Comparison of ENCODE assay signal across 14 cellular contexts in the genomic region with DNA sequence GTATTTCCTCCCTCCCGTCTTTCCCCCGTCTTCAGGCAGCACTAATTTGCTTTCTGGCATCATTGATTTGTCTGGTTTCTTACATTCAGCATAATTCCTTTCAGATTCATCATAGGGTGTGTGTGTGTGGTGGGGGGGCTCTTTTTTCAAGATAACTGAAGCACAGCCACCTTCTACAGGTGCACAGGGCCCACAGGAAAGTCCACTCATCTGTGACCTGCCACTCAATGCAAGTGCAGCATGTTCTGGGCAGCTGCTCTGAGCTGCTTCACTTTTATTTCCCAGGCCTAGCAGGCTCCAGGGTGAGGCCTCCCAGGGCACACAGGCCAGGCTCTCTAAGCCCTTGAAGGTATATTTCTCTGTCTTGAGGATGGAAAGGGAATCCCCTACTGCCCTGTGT. TPM values are rescaled to one million over a fixed set of nuclear protein-coding genes. Genes with fewer than 3 reads are reported as not detected.
A peak's percentile ranks its signal among the peaks of the same experiment; 100 is the strongest.
DNase-seq lines count a peak whose midpoint lies in the region; ATAC-seq and TF ChIP-seq lines count a peak whose summit lies in the region.
"Had no signal": no experiment of that assay in that cellular context is flagged by ENCODE, and none has a peak within 500 bp of the region (broad histone marks: within the 10 kb centered on the region; RNA-seq: fewer than 3 reads in every experiment).

No MANE protein-coding gene starts in this region.

- peaks cover 14 to 33% of the 10 kb centered on the region in 2 donors for H3K4me1 ChIP-seq in ascending aorta
- peaks cover 0 to 19% of the 10 kb centered on the region in 2 donors for H3K4me1 ChIP-seq in aorta (ENCODE audit: control insufficient read depth in 1 of 2, insufficient read depth in 2 of 2, low read length in 2 of 2)
- H3K4me1 ChIP-seq: BE2C had no signal

- H3K27ac ChIP-seq in ascending aorta (peak overlapping the region; percentile 84 to 85), aorta (ENCODE audit: low read depth in 1 of 2, low read length in 2 of 2) (peak overlapping the region; percentile 31 to 49)
- H3K27ac ChIP-seq: C4-2B had no signal

- intact Hi-C loops in ascending aorta (cut with DNase I) (no loop called here), aorta (cut with DNase I) (no loop called here)

- DNase-seq in ascending aorta (ENCODE audit: low spot score in 2 of 2), result peak in 1 of 2 donors; percentile 18
- peak; percentile 79 for DNase-seq in kidney tubule cell (ENCODE audit: low spot score)
- peak; percentile 54 for DNase-seq in renal cortical epithelial cell (ENCODE audit: low read depth)
- DNase-seq in aorta, result no peak
- DNase-seq in glomerular visceral epithelial cell (ENCODE audit: extremely low spot score), result no peak
- DNase-seq in GDM1 (lab: John Stamatoyannopoulos, UW), result no peak
- DNase-seq: BE2C; CD4-positive, alpha-beta memory T cell; DMS79; HCEC 1CT; HFFc6; IMR-90 had no signal

- ATAC-seq in aorta (ENCODE audit: low FRiP score) (no peak), HG03469 (IDR thresholded peaks at IDR 0.05; ENCODE audit: unreplicated experiment) (no peak)

- no peaks in the 10 kb centered on the region for H3K27me3 ChIP-seq in ascending aorta
- no peaks in the 10 kb centered on the region for H3K27me3 ChIP-seq in aorta (ENCODE audit: control insufficient read depth in 1 of 2, insufficient read depth in 2 of 2, low read length in 1 of 2)

- TF ChIP-seq CTCF in ascending aorta (IDR thresholded peaks at IDR 0.05), result no peak

- 44 to 49% methylated on average over 2 of the region's 2 CpGs for WGBS in aorta, 2 donors

- H3K4me3 ChIP-seq in ascending aorta (no peak overlapping the region), aorta (ENCODE audit: low read length in 2 of 2) (no peak overlapping the region)

- H3K36me3 ChIP-seq in ascending aorta (no peaks in the 10 kb centered on the region), aorta (ENCODE audit: control insufficient read depth in 1 of 2, insufficient read depth in 2 of 2, low read length in 1 of 2) (no peaks in the 10 kb centered on the region)
- H3K36me3 ChIP-seq: BE2C had no signal

- H3K9me3 ChIP-seq in ascending aorta, result no peaks in the 10 kb centered on the region
- H3K9me3 ChIP-seq in aorta (ENCODE audit: control insufficient read depth, low read length), result no peaks in the 10 kb centered on the region
- H3K9me3 ChIP-seq: BE2C had no signal

RNA-seq across cellular contexts. Expression of gene MYH10, which starts 35.2 kb away (rescaled TPM):
- total RNA-seq in ascending aorta (378 TPM), renal cortical epithelial cell (49.5 and 149 TPM in 2 replicates), aorta (1,000 to 10,000 TPM; 1,394 to 1,963 TPM)
- polyA plus RNA-seq in aorta, result 100 to 1,000 TPM; 205 to 244 TPM

Comparison
In these comparisons a context has a peak if more than half of its experiments do, and no peak if none do; other contexts are left out.
1. DNase-seq: peak in kidney tubule cell (single experiment) and renal cortical epithelial cell (single experiment); none in aorta (0 of 2), glomerular visceral epithelial cell (single experiment) and GDM1 (single experiment).